17 cellular contexts compared by ENCODE assay signal in genomic region chr1:10718083-10718415, GRCh38.
DNase-seq lines count a peak whose midpoint lies in the region; ATAC-seq and TF ChIP-seq lines count a peak whose summit lies in the region.
"Had no signal": no experiment of that assay in that cellular context is flagged by ENCODE, and none has a peak within 500 bp of the region (broad histone marks: within the 10 kb centered on the region; RNA-seq: fewer than 3 reads in every experiment).

No MANE protein-coding gene starts in this region.

- DNase-seq in cardiac muscle cell (ENCODE audit: low read depth in 1 of 2, low spot score in 1 of 2) (no peak), left ventricle myocardium superior (no peak), left colon (no peak), psoas muscle (no peak), uterus (no peak), CD1c-positive myeloid dendritic cell (ENCODE audit: extremely low spot score) (no peak)
- DNase-seq: ACHN; Calu3; CD4-positive, alpha-beta T cell; DMS79; GOT3 had no signal

- no peak for TF ChIP-seq POLR2A in uterus (IDR thresholded peaks at IDR 0.05)

- H3K4me3 ChIP-seq in cardiac muscle cell (no peak overlapping the region), psoas muscle (peak overlapping the region; percentile 25), uterus (no peak overlapping the region)
- H3K4me3 ChIP-seq: BLaER1 treated with 17β-estradiol and CSF1 and Interleukin-3, amounts not matched to agents 10 nM and 100 nM; GM12878; HAP-1 had no signal

- ATAC-seq in left ventricle myocardium superior, result no peak
- peak; percentile 10 for ATAC-seq in left colon
- no peak for ATAC-seq in psoas muscle
- ATAC-seq in GM18498 (IDR thresholded peaks at IDR 0.05; ENCODE audit: unreplicated experiment), result no peak
- no peak for ATAC-seq in HG03159 (IDR thresholded peaks at IDR 0.05; ENCODE audit: unreplicated experiment)
- ATAC-seq: GM12878 had no signal

- H3K4me1 ChIP-seq in cardiac muscle cell (ENCODE audit: low read depth) (peaks cover 97% of the 10 kb centered on the region), psoas muscle (peaks cover 63% of the 10 kb centered on the region), uterus (peaks cover 0 to 7% of the 10 kb centered on the region in 2 donors)

- TF ChIP-seq CTCF in cardiac muscle cell (IDR thresholded peaks at IDR 0.05; ENCODE audit: low read depth, low read length), result no peak
- no peak for TF ChIP-seq CTCF in psoas muscle (IDR thresholded peaks at IDR 0.05)
- TF ChIP-seq CTCF in uterus (IDR thresholded peaks at IDR 0.05), result no peak

- no peaks in the 10 kb centered on the region for H3K36me3 ChIP-seq in cardiac muscle cell
- H3K36me3 ChIP-seq in psoas muscle (ENCODE audit: insufficient read depth in 1 of 2, low read depth in 1 of 2), result no peaks in the 10 kb centered on the region
- no peaks in the 10 kb centered on the region for H3K36me3 ChIP-seq in uterus
- H3K36me3 ChIP-seq: BLaER1 treated with 17β-estradiol and CSF1 and Interleukin-3, amounts not matched to agents 10 nM and 100 nM; HAP-1 had no signal

- H3K27me3 ChIP-seq in cardiac muscle cell (no peaks in the 10 kb centered on the region), psoas muscle (ENCODE audit: insufficient read depth in 3 of 3, low read length in 2 of 3) (no peaks in the 10 kb centered on the region), uterus (no peaks in the 10 kb centered on the region)
- H3K27me3 ChIP-seq: BLaER1 treated with 17β-estradiol and CSF1 and Interleukin-3, amounts not matched to agents 10 nM and 100 nM had no signal

- H3K9me3 ChIP-seq in cardiac muscle cell (ENCODE audit: low read depth) (no peaks in the 10 kb centered on the region), psoas muscle (no peaks in the 10 kb centered on the region), uterus (no peaks in the 10 kb centered on the region)
- H3K9me3 ChIP-seq: BLaER1 treated with 17β-estradiol and CSF1 and Interleukin-3, amounts not matched to agents 10 nM and 100 nM; HAP-1 had no signal

- H3K27ac ChIP-seq in cardiac muscle cell, result peak overlapping the region; percentile 99
- H3K27ac ChIP-seq in psoas muscle, result peak overlapping the region; percentile 50
- peak overlapping the region; percentile 27 to 40 for H3K27ac ChIP-seq in uterus
- H3K27ac ChIP-seq: BLaER1 treated with 17β-estradiol and CSF1 and Interleukin-3, amounts not matched to agents 10 nM and 100 nM; HL-60 had no signal

- intact Hi-C loops in left ventricle myocardium superior (cut with micrococcal nuclease), result no loop called here
- intact Hi-C loops in left colon (cut with DNase I, micrococcal nuclease), result no loop called here
- intact Hi-C loops in psoas muscle (cut with DNase I), result no loop called here
- intact Hi-C loops in uterus (cut with DNase I; ENCODE audit: low total_unique reads), result no loop called here

- 81 to 86% (median 84%) methylated on average over 9 of the region's 9 CpGs for WGBS in psoas muscle, 3 donors

Comparison
In these comparisons a context has a peak if more than half of its experiments do, and no peak if none do; other contexts are left out.
1. H3K27ac ChIP-seq: peak in every context shown above with its lines; median percentile 99 in cardiac muscle cell; 50 in psoas muscle; 34 in uterus.